Comparison of ENCODE assay signal across 8 cellular contexts in genomic region chr1:1371741-1372711, GRCh38. TPM values are rescaled to one million over a fixed set of nuclear protein-coding genes. Genes with fewer than 3 reads are reported as not detected.
DNase-seq lines count a peak whose midpoint lies in the region; ATAC-seq and TF ChIP-seq lines count a peak whose summit lies in the region.

No MANE protein-coding gene starts in this region.

- H4K91ac ChIP-seq in trophoblast cell (ENCODE audit: low read depth, low read length): no peak overlapping the region

- no peak overlapping the region for H3K18ac ChIP-seq in trophoblast cell (ENCODE audit: low read length)

- DNase-seq in AML-193 (lab: John Stamatoyannopoulos, UW) (peak; percentile 42 to 48), activated T-cell treated with anti-CD3 and anti-CD28 coated beads for 48 hours (ENCODE audit: low read depth) (peak; percentile 78), fibroblast of lung (ENCODE audit: low read depth in 2 of 2) (peak; percentile 25 to 55), trophoblast cell (peak; percentile 50 to 75), upper lobe of right lung (peak; percentile 86), cortex of kidney (lab: John Stamatoyannopoulos, UW) (no peak)

- H4K20me1 ChIP-seq in OCI-LY3 (ENCODE audit: insufficient read depth, low read length) (no peaks in the 10 kb centered on the region), fibroblast of lung (ENCODE audit: control insufficient read depth, extremely low read depth, insufficient read depth, low read length) (no peaks in the 10 kb centered on the region)

- peak; percentile 26 for ATAC-seq in GM21786 (IDR thresholded peaks at IDR 0.05; ENCODE audit: unreplicated experiment)
- ATAC-seq in upper lobe of right lung: peak; percentile 61

- WGBS in trophoblast cell (ENCODE audit: extremely low coverage, insufficient coverage, insufficient read length): no CpG with 5 or more reads among the region's 26 CpGs

- no peak overlapping the region for H2BK5ac ChIP-seq in trophoblast cell (ENCODE audit: low read depth, low read length, poor library complexity)

- no peak overlapping the region for H2BK120ac ChIP-seq in trophoblast cell (ENCODE audit: insufficient read depth, low read length, poor library complexity)

- H3K4me1 ChIP-seq in OCI-LY3 (ENCODE audit: low read length) (peaks cover 23% of the 10 kb centered on the region), fibroblast of lung (ENCODE audit: control insufficient read depth, extremely low read depth, insufficient read depth, low read length) (peaks cover 15% of the 10 kb centered on the region), trophoblast cell (ENCODE audit: control insufficient read depth in 1 of 2, insufficient read depth in 2 of 2, low read length in 2 of 2) (peaks cover 11 to 13% of the 10 kb centered on the region in 2 experiments), upper lobe of right lung (peaks cover 28% of the 10 kb centered on the region)

- H3K14ac ChIP-seq in trophoblast cell (ENCODE audit: low read length): no peak overlapping the region

- no peaks in the 10 kb centered on the region for H3K27me3 ChIP-seq in OCI-LY3 (ENCODE audit: low read depth, low read length)
- no peaks in the 10 kb centered on the region for H3K27me3 ChIP-seq in fibroblast of lung (ENCODE audit: control insufficient read depth, insufficient read depth, low read length)
- H3K27me3 ChIP-seq in trophoblast cell (ENCODE audit: insufficient read depth, low read length): no peaks in the 10 kb centered on the region
- H3K27me3 ChIP-seq in upper lobe of right lung: no peaks in the 10 kb centered on the region

- H3K4me2 ChIP-seq in OCI-LY3 (ENCODE audit: low read length): 0 out of 2 replicates have a peak overlapping the region, but pooled peaks have one; percentile 13
- H3K4me2 ChIP-seq in fibroblast of lung (ENCODE audit: extremely low read depth, insufficient read depth, low read length): peak overlapping the region; percentile 54
- no peak overlapping the region for H3K4me2 ChIP-seq in trophoblast cell (ENCODE audit: low read length)

- H2AFZ ChIP-seq in OCI-LY3 (ENCODE audit: low read depth, low read length) (no peak overlapping the region), fibroblast of lung (ENCODE audit: low read length) (no peak overlapping the region), trophoblast cell (ENCODE audit: insufficient read depth, low read length, poor library complexity) (no peak overlapping the region)

- H3K79me2 ChIP-seq in OCI-LY3 (ENCODE audit: low read length): peaks cover 36% of the 10 kb centered on the region
- peaks cover 26% of the 10 kb centered on the region for H3K79me2 ChIP-seq in fibroblast of lung (ENCODE audit: control insufficient read depth, insufficient read depth, low read length)
- peaks cover 13% of the 10 kb centered on the region for H3K79me2 ChIP-seq in trophoblast cell (ENCODE audit: control insufficient read depth, insufficient read depth, low read length, poor library complexity)

- H2BK12ac ChIP-seq in trophoblast cell (ENCODE audit: low read length): no peak overlapping the region

- no peak overlapping the region for H3K23ac ChIP-seq in trophoblast cell (ENCODE audit: low read length)

- no peak overlapping the region for H4K8ac ChIP-seq in trophoblast cell (ENCODE audit: low read depth, low read length)

- peak; percentile 81 for TF ChIP-seq CTCF in OCI-LY3 (IDR thresholded peaks at IDR 0.05; ENCODE audit: low read depth, low read length)
- peak; percentile 82 to 84 for TF ChIP-seq CTCF in fibroblast of lung (conservative IDR thresholded peaks at IDR 0.05 in 1 of 2, IDR thresholded peaks at IDR 0.05 in 1 of 2; ENCODE audit: low read depth in 1 of 2, low read length in 2 of 2)
- TF ChIP-seq CTCF in upper lobe of right lung (IDR thresholded peaks at IDR 0.05): peak; percentile 94

- H4K12ac ChIP-seq in trophoblast cell (ENCODE audit: low read depth, low read length): no peak overlapping the region

- no peak overlapping the region for H3K9ac ChIP-seq in OCI-LY3 (ENCODE audit: low read length)
- no peak overlapping the region for H3K9ac ChIP-seq in fibroblast of lung (ENCODE audit: insufficient read depth, low read length)
- H3K9ac ChIP-seq in trophoblast cell (ENCODE audit: low read length): no peak overlapping the region

- H3K4me3 ChIP-seq in OCI-LY3 (ENCODE audit: low read length) (no peak overlapping the region), fibroblast of lung (replicated peaks in 1 of 4; ENCODE audit: control extremely low read depth in 1 of 4, insufficient read depth in 1 of 4, low read depth in 3 of 4, low read length in 4 of 4) (no peak overlapping the region), trophoblast cell (ENCODE audit: low read depth, low read length) (no peak overlapping the region), upper lobe of right lung (no peak overlapping the region)

- H3K4ac ChIP-seq in trophoblast cell (ENCODE audit: low read depth, low read length): no peak overlapping the region

- H3K36me3 ChIP-seq in OCI-LY3 (replicated peaks; ENCODE audit: low read depth, low read length) (peaks cover 16% of the 10 kb centered on the region), fibroblast of lung (ENCODE audit: control insufficient read depth, insufficient read depth, low read length) (peaks cover 17% of the 10 kb centered on the region), trophoblast cell (ENCODE audit: control insufficient read depth in 1 of 2, insufficient read depth in 2 of 2, low read length in 2 of 2) (peaks cover 26 to 29% of the 10 kb centered on the region in 2 experiments), upper lobe of right lung (peaks cover 6% of the 10 kb centered on the region)

- H3K27ac ChIP-seq in OCI-LY3 (ENCODE audit: low read length) (no peak overlapping the region), fibroblast of lung (ENCODE audit: insufficient read depth, low read length) (peak overlapping the region; percentile 28), trophoblast cell (ENCODE audit: low read depth, low read length) (no peak overlapping the region), upper lobe of right lung (no peak overlapping the region)

- peaks cover 8% of the 10 kb centered on the region for H3K79me1 ChIP-seq in trophoblast cell (ENCODE audit: low read length)

- peaks cover 4% of the 10 kb centered on the region; the same call in 1 of the 2 replicates for H3K9me3 ChIP-seq in OCI-LY3 (ENCODE audit: insufficient read depth, low read length)
- peaks cover 3% of the 10 kb centered on the region for H3K9me3 ChIP-seq in fibroblast of lung (ENCODE audit: control insufficient read depth, insufficient read depth, low read depth, low read length)
- H3K9me3 ChIP-seq in trophoblast cell (ENCODE audit: insufficient read depth, low read depth, low read length): peaks cover 5% of the 10 kb centered on the region
- H3K9me3 ChIP-seq in upper lobe of right lung: no peaks in the 10 kb centered on the region

- intact Hi-C loops in upper lobe of right lung (cut with DNase I): no loop called here

- no peak overlapping the region for H2AK5ac ChIP-seq in trophoblast cell (ENCODE audit: low read length)

RNA-seq across cellular contexts. Expression of gene AURKAIP1, which starts 3.0 kb away (rescaled TPM):
- total RNA-seq in fibroblast of lung: 83.2 and 85.2 TPM in 2 replicates
- 42.2 and 66.9 TPM in 2 replicates for polyA plus RNA-seq in fibroblast of lung
- 92.6 and 179 TPM in 2 replicates for polyA plus RNA-seq in fibroblast of lung (2012)
- 7.1 and 8.1 TPM in 2 replicates for polyA minus RNA-seq in fibroblast of lung (ENCODE audit: low replicate concordance)
- polyA plus RNA-seq in trophoblast cell (2013): 113 and 117 TPM in 2 replicates
- 92.1 TPM for total RNA-seq in upper lobe of right lung

RNA-seq across cellular contexts. Expression of gene MXRA8, which starts 13.7 kb away (rescaled TPM):
- total RNA-seq in fibroblast of lung: 262 and 397 TPM in 2 replicates
- 205 and 239 TPM in 2 replicates for polyA plus RNA-seq in fibroblast of lung
- polyA plus RNA-seq in fibroblast of lung (2012): 320 and 409 TPM in 2 replicates
- polyA minus RNA-seq in fibroblast of lung (ENCODE audit: low replicate concordance): 638 and 877 TPM in 2 replicates
- 198 and 200 TPM in 2 replicates for polyA plus RNA-seq in trophoblast cell (2013)
- total RNA-seq in upper lobe of right lung: 66.3 TPM

RNA-seq across cellular contexts. Expression of gene DVL1, which starts 22.8 kb away (rescaled TPM):
- total RNA-seq in fibroblast of lung (78.3 and 107 TPM in 2 replicates), upper lobe of right lung (66.0 TPM)
- 9.1 and 12.5 TPM in 2 replicates for polyA plus RNA-seq in fibroblast of lung
- 23.4 and 43.6 TPM in 2 replicates for polyA plus RNA-seq in fibroblast of lung (2012)
- polyA minus RNA-seq in fibroblast of lung (ENCODE audit: low replicate concordance): 14.8 and 16.0 TPM in 2 replicates
- 49.5 and 53.4 TPM in 2 replicates for polyA plus RNA-seq in trophoblast cell (2013)

RNA-seq across cellular contexts. Expression of gene CCNL2, which starts 27.1 kb away (rescaled TPM):
- 87.1 and 102 TPM in 2 replicates for total RNA-seq in fibroblast of lung
- 70.5 and 116 TPM in 2 replicates for polyA plus RNA-seq in fibroblast of lung
- 51.7 and 70.2 TPM in 2 replicates for polyA plus RNA-seq in fibroblast of lung (2012)
- polyA minus RNA-seq in fibroblast of lung (ENCODE audit: low replicate concordance): 23.3 and 75.5 TPM in 2 replicates
- 113 and 119 TPM in 2 replicates for polyA plus RNA-seq in trophoblast cell (2013)
- 165 TPM for total RNA-seq in upper lobe of right lung

RNA-seq across cellular contexts. Expression of gene MRPL20, which starts 35.1 kb away (rescaled TPM):
- total RNA-seq in fibroblast of lung: 80.1 and 81.7 TPM in 2 replicates
- 150 and 188 TPM in 2 replicates for polyA plus RNA-seq in fibroblast of lung
- 155 and 217 TPM in 2 replicates for polyA plus RNA-seq in fibroblast of lung (2012)
- polyA minus RNA-seq in fibroblast of lung (ENCODE audit: low replicate concordance): 27.3 and 44.5 TPM in 2 replicates
- polyA plus RNA-seq in trophoblast cell (2013): 147 and 153 TPM in 2 replicates
- total RNA-seq in upper lobe of right lung: 80.7 TPM
